ENCODE assay signal across 27 cellular contexts in the genomic region with DNA sequence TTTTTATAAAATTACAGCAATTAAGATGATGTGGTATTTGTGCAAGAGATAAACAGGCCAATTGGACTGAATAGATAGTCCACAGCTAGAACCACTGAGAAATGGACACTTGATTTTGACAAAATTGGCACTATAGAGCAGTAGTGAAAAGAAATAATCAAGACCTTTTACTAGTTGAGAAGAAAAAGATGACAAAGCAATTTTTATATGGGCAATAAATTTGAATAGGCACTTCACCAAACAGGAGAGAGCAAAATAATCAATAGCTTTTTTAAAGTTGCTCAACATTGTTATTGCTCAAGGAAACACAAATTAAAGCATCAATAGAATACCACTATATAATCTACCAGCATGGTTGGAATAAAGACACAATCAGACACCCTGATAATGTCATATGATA.
"Had no signal": no experiment of that assay in that cellular context is flagged by ENCODE, and none has a peak within 500 bp of the region (broad histone marks: within the 10 kb centered on the region; RNA-seq: fewer than 3 reads in every experiment).

No MANE protein-coding gene starts in this region.

- FAIRE-seq: urothelium cell line had no signal

- ATAC-seq: stimulated activated effector memory CD8-positive, alpha-beta T cell treated with anti-CD3 and anti-CD28 coated beads, Interleukin-12 subunit alpha, Interleukin-12 subunit beta, amount 100 ng/mL, for 72 hours; stimulated activated memory B cell treated with anti-CD40 and anti-IgM and Interleukin-4, amounts not matched to agents 10 μg/mL and 1 μg/mL and 100 μg/mL, for 72 hours; stimulated activated naive B cell treated with anti-CD40 and anti-IgM and Interleukin-4, amounts not matched to agents 10 μg/mL and 1 μg/mL and 100 μg/mL, for 72 hours; stimulated activated naive CD8-positive, alpha-beta T cell treated with anti-CD3 and anti-CD28 coated beads, Interleukin-15, amount 100 ng/mL, for 72 hours; stimulated activated naive CD8-positive, alpha-beta T cell treated with anti-CD3 and anti-CD28 coated beads, Interleukin-15, Interleukin-2, amounts not matched to agents 100 U/mL and 50 U/mL, for 24 hours; upper lobe of right lung had no signal

- H3K36me3 ChIP-seq: stomach, suprapubic skin, thoracic aorta, thyroid gland, tibial artery, tibial nerve, transverse colon, upper lobe of left lung, upper lobe of right lung, uterus, vagina had no signal

- H3K27ac ChIP-seq: stomach, suprapubic skin, testis, thoracic aorta, thyroid gland, tibial artery, tibial nerve, transverse colon, upper lobe of left lung, upper lobe of right lung, uterus, vagina had no signal

- H3K9me3 ChIP-seq: testis, thoracic aorta, thyroid gland, tibial artery, tibial nerve, transverse colon, upper lobe of left lung, upper lobe of right lung, uterus, vagina had no signal

- H3K4me1 ChIP-seq: stomach, suprapubic skin, testis, thyroid gland, tibial artery, tibial nerve, transverse colon, upper lobe of left lung, upper lobe of right lung, uterus, vagina had no signal

- DNase-seq: stimulated activated CD4-positive, alpha-beta T cell treated with anti-CD3 and anti-CD28 coated beads, Interleukin-2, amount 100 ng/mL, for 48 hours; stimulated activated CD4-positive, alpha-beta T cell treated with anti-CD3 and anti-CD28 coated beads, Interleukin-4, amount 100 ng/mL, for 1 hour; stimulated activated CD4-positive, alpha-beta T cell treated with anti-CD3 and anti-CD28 coated beads, Interleukin-4, amount 100 ng/mL, for 24 hours; stimulated activated CD4-positive, alpha-beta T cell treated with anti-CD3 and anti-CD28 coated beads, Interleukin-4, amount 100 ng/mL, for 4 hours; stimulated activated CD8-positive, alpha-beta memory T cell treated with anti-CD3 and anti-CD28 coated beads, Interleukin-4, amount 100 ng/mL, for 48 hours; stimulated activated naive B cell treated with anti-CD40 and anti-IgM and Interleukin-4, amounts not matched to agents 10 μg/mL and 1 μg/mL and 100 μg/mL, for 72 hours; stimulated activated naive CD4-positive, alpha-beta T cell; stimulated activated naive CD4-positive, alpha-beta T cell treated with Interleukin-2 at 50 U/mL for 16 hours; stimulated activated naive CD8-positive, alpha-beta T cell treated with anti-CD3 and anti-CD28 coated beads, Interleukin-15, amount 100 ng/mL, for 72 hours; stimulated activated naive CD8-positive, alpha-beta T cell treated with anti-CD3 and anti-CD28 coated beads, Interleukin-15, Interleukin-2, amounts not matched to agents 100 U/mL and 50 U/mL, for 24 hours; stomach; substantia nigra; testis; thyroid gland; tibial artery; transverse colon; trophoblast cell; upper lobe of left lung; upper lobe of right lung; uterus had no signal

- H3K4me3 ChIP-seq: stomach, suprapubic skin, testis, thoracic aorta, thyroid gland, tibial artery, tibial nerve, transverse colon, upper lobe of left lung, upper lobe of right lung, uterus, vagina had no signal

- H3K27me3 ChIP-seq: stomach, suprapubic skin, testis, thyroid gland, tibial artery, tibial nerve, transverse colon, upper lobe of left lung, upper lobe of right lung, uterus, vagina had no signal
